11 cellular contexts compared by ENCODE assay signal in the genomic region with DNA sequence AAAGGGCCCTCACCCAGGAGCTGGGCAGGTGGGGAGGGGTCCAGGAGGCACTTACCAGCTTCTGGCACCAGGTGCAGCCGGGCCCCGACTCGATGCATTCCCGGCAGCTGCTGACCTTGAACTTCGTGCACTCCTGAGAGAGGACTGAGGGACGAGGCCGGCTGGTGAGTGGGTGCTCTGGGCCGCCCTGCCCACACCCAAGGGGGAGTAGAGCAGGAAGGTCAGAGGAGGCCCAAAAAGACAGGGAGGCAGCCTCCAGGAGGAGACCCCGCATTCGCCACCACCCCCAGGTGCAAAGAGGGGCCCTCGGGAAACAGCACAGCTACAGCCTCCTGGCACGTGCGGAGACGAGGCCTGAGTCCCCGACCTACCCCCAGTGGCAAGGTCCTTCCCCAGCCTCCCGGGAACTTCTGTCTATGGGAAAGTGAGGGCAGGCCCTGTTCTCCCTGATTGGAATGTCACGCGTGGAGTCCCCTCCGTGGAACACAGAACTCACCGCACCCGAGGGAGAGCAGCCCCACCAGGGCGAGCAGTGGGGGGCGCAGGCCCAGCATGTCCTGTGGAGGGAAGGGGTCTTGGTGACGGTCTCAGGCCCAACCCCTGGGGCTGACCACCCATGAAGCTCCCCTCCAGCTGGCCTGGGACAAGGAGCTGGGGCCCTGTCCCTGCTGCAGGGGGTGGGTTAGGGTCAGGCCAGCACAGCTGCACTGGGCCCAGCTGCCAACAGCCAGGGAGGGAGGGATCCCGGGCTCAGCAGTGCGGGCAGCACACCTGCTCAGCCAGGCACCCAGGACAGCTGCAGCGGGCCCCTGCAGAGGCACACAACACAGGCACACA. TPM values are rescaled to one million over a fixed set of nuclear protein-coding genes. Genes with fewer than 3 reads are reported as not detected.
DNase-seq lines count a peak whose midpoint lies in the region; ATAC-seq and TF ChIP-seq lines count a peak whose summit lies in the region.
"Had no signal": no experiment of that assay in that cellular context is flagged by ENCODE, and none has a peak within 500 bp of the region (broad histone marks: within the 10 kb centered on the region; RNA-seq: fewer than 3 reads in every experiment).

No MANE protein-coding gene starts in this region.

- DNase-seq in left ventricle myocardium inferior (no peak), left ventricle myocardium superior (no peak), SK-N-MC (ENCODE audit: low read depth, low spot score) (no peak), left colon (no peak), thyroid gland (peak; percentile 8 to 23), NCI-H446 treated with DMSO at 0.1 percent for 48 hours (lab: John Stamatoyannopoulos, UW) (no peak), SK-N-DZ (ENCODE audit: low spot score) (no peak)
- DNase-seq: activated CD8-positive, alpha-beta memory T cell treated with anti-CD3 and anti-CD28 coated beads, Interleukin-2, amount 50 U/mL, for 48 hours had no signal

- ATAC-seq in left ventricle myocardium superior (no peak), left colon (peak; percentile 6), HG03354 (IDR thresholded peaks at IDR 0.05; ENCODE audit: poor library complexity, severe bottlenecking, unreplicated experiment) (no peak)

- H3K4me1 ChIP-seq in left ventricle myocardium inferior (peaks cover 24% of the 10 kb centered on the region), thyroid gland (peaks cover 8 to 25% of the 10 kb centered on the region in 2 donors)

- H3K27ac ChIP-seq in left ventricle myocardium inferior (replicated peaks) (peak overlapping the region; percentile 51), SK-N-MC (peak overlapping the region; percentile 38; the same call in 1 of the 2 replicates), thyroid gland (no peak overlapping the region)

- H3K36me3 ChIP-seq in left ventricle myocardium inferior: no peaks in the 10 kb centered on the region
- no peaks in the 10 kb centered on the region for H3K36me3 ChIP-seq in SK-N-MC (ENCODE audit: insufficient read depth, low read length)
- no peaks in the 10 kb centered on the region for H3K36me3 ChIP-seq in thyroid gland
- H3K36me3 ChIP-seq: pancreas had no signal

- no peak for TF ChIP-seq CTCF in left ventricle myocardium inferior (IDR thresholded peaks at IDR 0.05; ENCODE audit: borderline replicate concordance)
- TF ChIP-seq CTCF in thyroid gland (IDR thresholded peaks at IDR 0.05): no peak

- H3K4me3 ChIP-seq in left ventricle myocardium inferior (no peak overlapping the region), SK-N-MC (no peak overlapping the region), thyroid gland (replicated peaks in 1 of 3) (no peak overlapping the region)

- H3K27me3 ChIP-seq in left ventricle myocardium inferior (ENCODE audit: low read depth) (peaks cover 9% of the 10 kb centered on the region), thyroid gland (no peaks in the 10 kb centered on the region)
- H3K27me3 ChIP-seq: pancreas had no signal

- TF ChIP-seq POLR2A in thyroid gland (IDR thresholded peaks at IDR 0.05): no peak

- intact Hi-C loops in left ventricle myocardium inferior (cut with micrococcal nuclease): no loop called here
- intact Hi-C loops in left ventricle myocardium superior (cut with micrococcal nuclease): no loop called here
- intact Hi-C loops in left colon (cut with DNase I, micrococcal nuclease): no loop called here
- intact Hi-C loops in thyroid gland (cut with DNase I): no loop called here

- 65 to 71% methylated on average over 7 to 25 of the region's 27 CpGs for WGBS in thyroid gland, 2 donors

- H3K9me3 ChIP-seq in left ventricle myocardium inferior (replicated peaks) (no peaks in the 10 kb centered on the region), SK-N-MC (ENCODE audit: low read depth, low read length) (no peaks in the 10 kb centered on the region), thyroid gland (no peaks in the 10 kb centered on the region)
- H3K9me3 ChIP-seq: pancreas had no signal

- H3K9ac ChIP-seq in SK-N-MC (ENCODE audit: insufficient read length): no peak overlapping the region

RNA-seq across cellular contexts. Expression of a gene that starts 10.3 kb away (rescaled TPM):
- 18.6 TPM for total RNA-seq in left ventricle myocardium inferior
- 26.5 TPM for total RNA-seq in left ventricle myocardium superior
- total RNA-seq in left colon: 10 to 100 TPM in 1 of 2 donors, 1 to 10 TPM in 1; 6.8 to 33.1 TPM
- 10 to 100 TPM; 18.4 to 79.4 (median 27.5) TPM for total RNA-seq in thyroid gland
- polyA plus RNA-seq in SK-N-DZ (2014; cell fraction: cytosol; rRNA removed): 0.07 TPM in 1 of 2 replicates, not detected in the other
- 0.13 TPM in 1 of 2 replicates, not detected in the other for polyA plus RNA-seq in SK-N-DZ (2014; cell fraction: nucleus; rRNA removed)
- total RNA-seq: HT-29 had no signal

RNA-seq across cellular contexts. Expression of a gene that starts 29.4 kb away (rescaled TPM):
- total RNA-seq in left ventricle myocardium inferior: 70.7 TPM
- 69.9 TPM for total RNA-seq in left ventricle myocardium superior
- total RNA-seq in left colon: 10 to 100 TPM; 22.3 to 30.5 TPM
- 10 to 100 TPM in 3 of 4 donors, 1 to 10 TPM in 1; 4.8 to 19.1 (median 11.2) TPM for total RNA-seq in thyroid gland
- 17.1 and 23.9 TPM in 2 replicates for polyA plus RNA-seq in SK-N-DZ (2014; cell fraction: cytosol; rRNA removed)
- 12.7 and 14.2 TPM in 2 replicates for polyA plus RNA-seq in SK-N-DZ (2014; cell fraction: nucleus; rRNA removed)

RNA-seq across cellular contexts. Expression of a gene that starts 37.0 kb away (rescaled TPM):
- total RNA-seq in left ventricle myocardium inferior (171 TPM), left ventricle myocardium superior (143 TPM), left colon (100 to 1,000 TPM; 206 to 380 TPM), thyroid gland (100 to 1,000 TPM; 256 to 374 (median 309) TPM)
- 183 and 199 TPM in 2 replicates for polyA plus RNA-seq in SK-N-DZ (2014; cell fraction: cytosol; rRNA removed)
- polyA plus RNA-seq in SK-N-DZ (2014; cell fraction: nucleus; rRNA removed): 130 and 133 TPM in 2 replicates

Comparison
In these comparisons a context has a peak if more than half of its experiments do, and no peak if none do; other contexts are left out.
1. DNase-seq: peak in thyroid gland (2 of 2); none in left ventricle myocardium inferior (single experiment), left ventricle myocardium superior (single experiment), SK-N-MC (single experiment), left colon (0 of 2), NCI-H446 treated with DMSO at 0.1 percent for 48 hours (single experiment) and SK-N-DZ (single experiment).
2. H3K27ac ChIP-seq: peak in left ventricle myocardium inferior (single experiment) and SK-N-MC (single experiment); none in thyroid gland (0 of 3).